ENCODE assay signal across 8 cellular contexts in the genomic region with DNA sequence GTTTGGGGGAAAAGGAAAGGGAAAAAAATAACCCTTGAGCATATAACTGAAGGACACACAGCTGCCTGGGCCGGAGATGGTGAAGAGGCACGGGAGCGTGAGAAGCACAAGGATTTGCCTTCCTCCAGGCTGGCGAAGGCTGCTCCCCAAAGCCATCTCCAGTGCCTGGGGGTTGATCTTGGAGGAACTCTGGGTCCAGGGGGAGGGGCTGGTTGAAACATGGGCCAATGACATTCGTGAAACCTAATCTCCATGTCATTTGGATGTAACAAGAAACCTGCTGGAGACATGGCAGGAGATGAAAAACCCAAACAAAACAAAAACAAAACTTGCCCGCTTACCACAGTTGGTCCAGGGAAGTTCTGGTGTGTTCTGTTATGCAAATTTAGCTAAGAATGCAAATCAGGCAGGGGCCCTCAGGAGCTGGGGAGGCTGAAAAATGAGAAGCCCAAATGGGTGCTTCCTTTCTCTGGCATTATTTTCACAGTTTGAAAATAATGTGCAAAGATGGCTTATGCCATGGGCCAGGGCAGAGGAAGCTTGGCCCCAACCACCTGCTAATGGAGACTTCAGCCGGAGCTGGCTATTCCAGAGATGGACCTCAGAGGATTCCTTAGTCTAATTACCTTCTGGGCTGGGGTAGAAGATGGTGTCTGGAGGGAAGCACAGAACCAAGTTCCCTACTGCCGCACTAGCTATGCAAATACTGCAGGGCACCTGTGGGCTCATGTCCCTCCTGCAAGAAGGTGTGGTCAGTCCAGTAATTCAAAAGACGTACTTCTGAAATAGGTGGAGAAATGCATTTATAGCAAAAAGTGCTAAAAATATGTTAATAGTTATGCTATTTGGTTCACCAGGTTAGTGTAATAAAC.
DNase-seq lines count a peak whose midpoint lies in the region; ATAC-seq and TF ChIP-seq lines count a peak whose summit lies in the region.

No MANE protein-coding gene starts in this region.

- in situ Hi-C loops in G401 (cut with HindIII; ENCODE audit: low sequenced_read_pairs): loop anchor here (25.0 kb wide), 1 partner anchor 174 kb away; a partner anchor contains a TSS

- H3F3A ChIP-seq in DOHH2 (ENCODE audit: control insufficient read depth, insufficient read depth): peaks cover 83% of the 10 kb centered on the region

- no peaks in the 10 kb centered on the region for H3K27me3 ChIP-seq in DOHH2 (ENCODE audit: control insufficient read depth, low read length)

- peaks cover 12% of the 10 kb centered on the region for H3K9me3 ChIP-seq in DOHH2 (ENCODE audit: control insufficient read depth, insufficient read depth, low read length)

- H3K9me3 Mint-ChIP-seq in activated CD8-positive, alpha-beta T cell treated with anti-CD3 and anti-CD28 coated beads for 36 hours: peaks cover 7% of the 10 kb centered on the region
- no peaks in the 10 kb centered on the region for H3K9me3 Mint-ChIP-seq in naive thymus-derived CD8-positive, alpha-beta T cell

- CTCF ChIA-PET in activated CD8-positive, alpha-beta T cell treated with anti-CD3 and anti-CD28 coated beads for 36 hours (lab: Charles Lee): interaction anchor here (0.8 to 2.2 kb wide), 7 partner anchors 13 to 301 kb away, joined by 3 to 9 read pairs (median 3); no protein-coding TSS in a partner anchor

- H3K4me1 Mint-ChIP-seq in activated CD8-positive, alpha-beta T cell treated with anti-CD3 and anti-CD28 coated beads for 36 hours (ENCODE audit: low read depth): peaks cover 66% of the 10 kb centered on the region
- peaks cover 47 to 83% (median 69%) of the 10 kb centered on the region in 4 donors for H3K4me1 Mint-ChIP-seq in naive thymus-derived CD8-positive, alpha-beta T cell

- H3K27me3 Mint-ChIP-seq in activated CD8-positive, alpha-beta T cell treated with anti-CD3 and anti-CD28 coated beads for 36 hours: no peaks in the 10 kb centered on the region
- no peaks in the 10 kb centered on the region for H3K27me3 Mint-ChIP-seq in naive thymus-derived CD8-positive, alpha-beta T cell

- H3K4me3 Mint-ChIP-seq in activated CD8-positive, alpha-beta T cell treated with anti-CD3 and anti-CD28 coated beads for 36 hours: peak overlapping the region; percentile 75
- H3K4me3 Mint-ChIP-seq in naive thymus-derived CD8-positive, alpha-beta T cell: peak overlapping the region; percentile 75 to 94 (median 86)

- H3K36me3 Mint-ChIP-seq in activated CD8-positive, alpha-beta T cell treated with anti-CD3 and anti-CD28 coated beads for 36 hours (ENCODE audit: low read depth): peaks cover 57% of the 10 kb centered on the region
- H3K36me3 Mint-ChIP-seq in naive thymus-derived CD8-positive, alpha-beta T cell: peaks cover 0 to 25% (median 8%) of the 10 kb centered on the region in 3 donors

- TF ChIP-seq POLR2A in GM19193 (IDR thresholded peaks at IDR 0.05; ENCODE audit: extremely low read depth, insufficient read depth, insufficient read length): peak; percentile 47

- H3K27ac ChIP-seq in DOHH2 (ENCODE audit: low read depth, low read length): peak overlapping the region; percentile 94

- no peaks in the 10 kb centered on the region for H3K9me2 ChIP-seq in DOHH2 (replicated peaks; ENCODE audit: control insufficient read depth, low read length)

- H3K36me3 ChIP-seq in DOHH2 (ENCODE audit: control insufficient read depth, low read length): peaks cover 50% of the 10 kb centered on the region

- peak; percentile 41 for ATAC-seq in HG03139 (IDR thresholded peaks at IDR 0.05; ENCODE audit: unreplicated experiment)
- peak; percentile 21 for ATAC-seq in activated CD8-positive, alpha-beta T cell treated with anti-CD3 and anti-CD28 coated beads for 36 hours
- peak; percentile 18 to 38 for ATAC-seq in naive thymus-derived CD8-positive, alpha-beta T cell

- H3K79me2 ChIP-seq in DOHH2 (ENCODE audit: control insufficient read depth, low read length): peaks cover 80% of the 10 kb centered on the region

- H4K20me1 ChIP-seq in DOHH2 (ENCODE audit: control insufficient read depth, insufficient read depth, low read depth, low read length): no peaks in the 10 kb centered on the region

- POLR2A ChIA-PET in activated CD8-positive, alpha-beta T cell treated with anti-CD3 and anti-CD28 coated beads for 36 hours (lab: Charles Lee): interaction anchor here (0.5 to 9.6 kb wide), 8 partner anchors 9 to 180 kb away, joined by 3 to 59 read pairs (median 4); a partner anchor contains a TSS
- POLR2A ChIA-PET in naive thymus-derived CD8-positive, alpha-beta T cell (lab: Charles Lee): interaction anchor here (0.5 to 3.7 kb wide), 8 partner anchors 8 to 180 kb away, joined by 3 to 21 read pairs (median 4); a partner anchor contains a TSS

- peak; percentile 36 for DNase-seq in activated CD8-positive, alpha-beta T cell treated with anti-CD3 and anti-CD28 coated beads for 36 hours
- no peak for DNase-seq in naive thymus-derived CD8-positive, alpha-beta T cell
- DNase-seq in NCI-H128 (lab: John Stamatoyannopoulos, UW; ENCODE audit: unreplicated experiment): no peak
- no peak for DNase-seq in G401 (ENCODE audit: low spot score)
- DNase-seq in cerebellar cortex (ENCODE audit: low spot score): no peak

- H3K27ac Mint-ChIP-seq in activated CD8-positive, alpha-beta T cell treated with anti-CD3 and anti-CD28 coated beads for 36 hours: peak overlapping the region; percentile 88
- peak overlapping the region; percentile 68 to 97 (median 92) for H3K27ac Mint-ChIP-seq in naive thymus-derived CD8-positive, alpha-beta T cell

- intact Hi-C loops in activated CD8-positive, alpha-beta T cell treated with anti-CD3 and anti-CD28 coated beads for 36 hours (cut with micrococcal nuclease): loop anchor here (2.0 kb wide), 1 partner anchor 16 kb away; no protein-coding TSS in a partner anchor

- peaks cover 100% of the 10 kb centered on the region for H3K4me1 ChIP-seq in DOHH2 (ENCODE audit: control insufficient read depth, low read length)

- H3K4me2 ChIP-seq in DOHH2 (ENCODE audit: low read length): peak overlapping the region; percentile 94

- TF ChIP-seq CTCF in DOHH2 (IDR thresholded peaks at IDR 0.05; ENCODE audit: low read depth, low read length, poor library complexity, severe bottlenecking): no peak
- TF ChIP-seq CTCF in activated CD8-positive, alpha-beta T cell treated with anti-CD3 and anti-CD28 coated beads for 36 hours (IDR thresholded peaks at IDR 0.05): no peak

- H3K4me3 ChIP-seq in DOHH2 (ENCODE audit: low read length): peak overlapping the region; percentile 74
